Comparison of ENCODE assay signal across 8 cellular contexts in genomic region chr7:37448057-37448636, GRCh38. TPM values are rescaled to one million over a fixed set of nuclear protein-coding genes. Genes with fewer than 3 reads are reported as not detected.
DNase-seq lines count a peak whose midpoint lies in the region; ATAC-seq and TF ChIP-seq lines count a peak whose summit lies in the region.

No MANE protein-coding gene starts in this region.

- H3K27me3 ChIP-seq in effector memory CD4-positive, alpha-beta T cell (replicated peaks; ENCODE audit: control insufficient read depth, insufficient read depth, low read length, poor library complexity, severe bottlenecking), result no peaks in the 10 kb centered on the region
- no peaks in the 10 kb centered on the region for H3K27me3 ChIP-seq in upper lobe of left lung

- peaks cover 4% of the 10 kb centered on the region for H3K36me3 Mint-ChIP-seq in T-helper 17 cell (ENCODE audit: low read depth)

- DNase-seq in T-helper 17 cell (peak in 2 of 3 donors; percentile 17 to 29), mucosa of descending colon (peak in 1 of 3 donors; percentile 70), upper lobe of left lung (peak in 1 of 2 donors; percentile 46), NCI-H2029 (lab: John Stamatoyannopoulos, UW) (no peak), posterior vena cava (ENCODE audit: low spot score) (no peak)
- DNase-seq in effector memory CD4-positive, alpha-beta T cell, result peak in 2 of 3 donors; percentile 1 to 11

- H3K9me3 ChIP-seq in T-helper 17 cell (ENCODE audit: control insufficient read depth, low read length, poor library complexity, severe bottlenecking) (no peaks in the 10 kb centered on the region), mucosa of descending colon (no peaks in the 10 kb centered on the region), upper lobe of left lung (no peaks in the 10 kb centered on the region)
- no peaks in the 10 kb centered on the region for H3K9me3 ChIP-seq in effector memory CD4-positive, alpha-beta T cell (ENCODE audit: control insufficient read depth, low read length)

- peak overlapping the region; percentile 93 for H3K27ac ChIP-seq in effector memory CD4-positive, alpha-beta T cell (ENCODE audit: insufficient read depth, low read length, poor library complexity, severe bottlenecking)
- H3K27ac ChIP-seq in upper lobe of left lung, result peak overlapping the region; percentile 92 to 96 (median 94)

- peak overlapping the region; percentile 93 for H3K4me3 ChIP-seq in effector memory CD4-positive, alpha-beta T cell (ENCODE audit: insufficient read depth, low read depth, low read length, poor library complexity, severe bottlenecking)
- peak overlapping the region; percentile 26 for H3K4me3 ChIP-seq in mucosa of descending colon
- H3K4me3 ChIP-seq in upper lobe of left lung, result peak overlapping the region; percentile 69 to 90 (median 78)

- peaks cover 45% of the 10 kb centered on the region for H3K4me1 Mint-ChIP-seq in T-helper 17 cell

- intact Hi-C loops in mucosa of descending colon (cut with DNase I, micrococcal nuclease), result no loop called here
- intact Hi-C loops in posterior vena cava (cut with DNase I), result loop anchor here in 1 of 2 donors (10.0 kb wide), 1 partner anchor 767 kb away; no protein-coding TSS in a partner anchor

- no peak for TF ChIP-seq EP300 in upper lobe of left lung (IDR thresholded peaks at IDR 0.05)

- peak overlapping the region; percentile 88 for H3K4me3 Mint-ChIP-seq in T-helper 17 cell

- ATAC-seq in GM18858 (IDR thresholded peaks at IDR 0.05; ENCODE audit: unreplicated experiment), result peak; percentile 2
- peak; percentile 19 for ATAC-seq in HG02798 (IDR thresholded peaks at IDR 0.05; ENCODE audit: poor library complexity, unreplicated experiment)
- peak; percentile 7 for ATAC-seq in T-helper 17 cell
- peak; percentile 46 for ATAC-seq in mucosa of descending colon
- ATAC-seq in upper lobe of left lung (ENCODE audit: low FRiP score in 2 of 2), result peak; percentile 3 to 71

- peak overlapping the region; percentile 94 for H3K27ac Mint-ChIP-seq in T-helper 17 cell

- TF ChIP-seq POLR2A in upper lobe of left lung (IDR thresholded peaks at IDR 0.05), result no peak

- TF ChIP-seq CTCF in mucosa of descending colon (IDR thresholded peaks at IDR 0.05), result no peak
- TF ChIP-seq CTCF in upper lobe of left lung (IDR thresholded peaks at IDR 0.05), result no peak

- H3K36me3 ChIP-seq in effector memory CD4-positive, alpha-beta T cell (ENCODE audit: control insufficient read depth, insufficient read depth, low read length), result no peaks in the 10 kb centered on the region
- no peaks in the 10 kb centered on the region for H3K36me3 ChIP-seq in mucosa of descending colon (ENCODE audit: low read depth)
- H3K36me3 ChIP-seq in upper lobe of left lung, result no peaks in the 10 kb centered on the region

- H3K4me1 ChIP-seq in effector memory CD4-positive, alpha-beta T cell (ENCODE audit: control insufficient read depth, insufficient read depth, low read length, poor library complexity, severe bottlenecking), result peaks cover 9% of the 10 kb centered on the region
- H3K4me1 ChIP-seq in mucosa of descending colon (ENCODE audit: low read depth) (peaks cover 3% of the 10 kb centered on the region), upper lobe of left lung (peaks cover 9 to 39% (median 21%) of the 10 kb centered on the region in 4 donors)

- 0% methylated on average over 13 to 22 of the region's 62 CpGs for WGBS in upper lobe of left lung, 2 donors

- H3K27me3 Mint-ChIP-seq in T-helper 17 cell, result no peaks in the 10 kb centered on the region

RNA-seq across cellular contexts. Expression of gene ELMO1, which starts 0.5 kb away (rescaled TPM):
- total RNA-seq in T-helper 17 cell (100 to 1,000 TPM; 160 to 169 TPM), mucosa of descending colon (10 to 100 TPM in 2 of 3 donors, 1 to 10 TPM in 1; 9.7 to 27.2 (median 18.2) TPM), upper lobe of left lung (100 to 1,000 TPM in 1 of 6 donors, 10 to 100 TPM in 5; 51.4 to 204 (median 73.7) TPM), posterior vena cava (10 to 100 TPM; 32.2 to 46.7 TPM)

Comparison
In these comparisons a context has a peak if more than half of its experiments do, and no peak if none do; other contexts are left out.
1. DNase-seq: peak in T-helper 17 cell (2 of 3) and effector memory CD4-positive, alpha-beta T cell (2 of 3); none in NCI-H2029 (single experiment) and posterior vena cava (single experiment).
2. H3K4me3 ChIP-seq: peak in every context shown above with its lines; median percentile 93 in effector memory CD4-positive, alpha-beta T cell; 78 in upper lobe of left lung; 26 in mucosa of descending colon.
3. Peak in every context shown above with its lines, with median percentiles within 50 percentile points of each other: ATAC-seq.